1 cellular context compared by ENCODE assay signal in the genomic region with DNA sequence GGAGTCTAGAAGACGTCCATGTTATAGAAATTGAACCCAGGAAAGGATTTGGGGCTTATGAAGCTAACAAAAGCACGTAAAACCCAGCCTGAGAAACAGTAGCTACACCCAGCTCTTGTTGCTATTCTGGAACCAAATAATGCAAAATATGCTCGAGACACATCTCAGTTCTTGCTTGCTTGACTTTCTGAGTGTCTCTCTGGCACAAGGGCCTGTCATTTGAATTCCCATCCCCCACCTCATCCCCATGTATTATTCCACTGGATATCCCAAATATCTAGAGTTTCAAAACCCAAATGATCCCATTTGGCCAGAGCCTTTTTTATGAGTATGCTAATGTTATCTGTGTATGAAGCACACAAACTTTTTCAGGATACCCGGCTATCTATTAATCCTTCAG.
TF ChIP-seq lines count a peak whose summit lies in the region.

No MANE protein-coding gene starts in this region.

TF ChIP-seq in HepG2, 621 proteins besides CTCF, POLR2A, EP300 and RAD21:
- TF ChIP-seq ZSCAN25 (CRISPR knock-in tag; IDR thresholded peaks at IDR 0.05): no peak
- no peak for TF ChIP-seq ZNF235 (CRISPR knock-in tag; IDR thresholded peaks at IDR 0.05; ENCODE audit: borderline replicate concordance)
- TF ChIP-seq, protein P1, sequence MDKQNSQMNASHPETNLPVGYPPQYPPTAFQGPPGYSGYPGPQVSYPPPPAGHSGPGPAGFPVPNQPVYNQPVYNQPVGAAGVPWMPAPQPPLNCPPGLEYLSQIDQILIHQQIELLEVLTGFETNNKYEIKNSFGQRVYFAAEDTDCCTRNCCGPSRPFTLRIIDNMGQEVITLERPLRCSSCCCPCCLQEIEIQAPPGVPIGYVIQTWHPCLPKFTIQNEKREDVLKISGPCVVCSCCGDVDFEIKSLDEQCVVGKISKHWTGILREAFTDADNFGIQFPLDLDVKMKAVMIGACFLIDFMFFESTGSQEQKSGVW (CRISPR knock-in tag; IDR thresholded peaks at IDR 0.05; ENCODE audit: borderline replicate concordance): no peak
- no peak for TF ChIP-seq ZNF33A (CRISPR knock-in tag; IDR thresholded peaks at IDR 0.05; ENCODE audit: borderline replicate concordance)
- no peak for TF ChIP-seq ZNF761 (CRISPR knock-in tag; conservative IDR thresholded peaks at IDR 0.05)
- TF ChIP-seq ETV6 (CRISPR knock-in tag; conservative IDR thresholded peaks at IDR 0.05): no peak
- TF ChIP-seq IKZF1 (IDR thresholded peaks at IDR 0.05): no peak
- no peak for TF ChIP-seq ZNF639 (CRISPR knock-in tag; conservative IDR thresholded peaks at IDR 0.05)
- no peak for TF ChIP-seq ZNF354B (CRISPR knock-in tag; IDR thresholded peaks at IDR 0.05)
- no peak for TF ChIP-seq FOXM1 (CRISPR knock-in tag; IDR thresholded peaks at IDR 0.05)
- TF ChIP-seq SATB2 (CRISPR knock-in tag; IDR thresholded peaks at IDR 0.05): no peak
- no peak for TF ChIP-seq ZMYM3 (CRISPR knock-in tag; IDR thresholded peaks at IDR 0.05)
- no peak for TF ChIP-seq DRAP1 (CRISPR knock-in tag; IDR thresholded peaks at IDR 0.05)
- no peak for TF ChIP-seq DNMT1 (CRISPR knock-in tag; IDR thresholded peaks at IDR 0.05)
- TF ChIP-seq NFKB2 (CRISPR knock-in tag; IDR thresholded peaks at IDR 0.05; ENCODE audit: borderline replicate concordance): no peak
- TF ChIP-seq TIGD3 (CRISPR knock-in tag; IDR thresholded peaks at IDR 0.05; ENCODE audit: borderline replicate concordance): no peak
- TF ChIP-seq, protein P2, sequence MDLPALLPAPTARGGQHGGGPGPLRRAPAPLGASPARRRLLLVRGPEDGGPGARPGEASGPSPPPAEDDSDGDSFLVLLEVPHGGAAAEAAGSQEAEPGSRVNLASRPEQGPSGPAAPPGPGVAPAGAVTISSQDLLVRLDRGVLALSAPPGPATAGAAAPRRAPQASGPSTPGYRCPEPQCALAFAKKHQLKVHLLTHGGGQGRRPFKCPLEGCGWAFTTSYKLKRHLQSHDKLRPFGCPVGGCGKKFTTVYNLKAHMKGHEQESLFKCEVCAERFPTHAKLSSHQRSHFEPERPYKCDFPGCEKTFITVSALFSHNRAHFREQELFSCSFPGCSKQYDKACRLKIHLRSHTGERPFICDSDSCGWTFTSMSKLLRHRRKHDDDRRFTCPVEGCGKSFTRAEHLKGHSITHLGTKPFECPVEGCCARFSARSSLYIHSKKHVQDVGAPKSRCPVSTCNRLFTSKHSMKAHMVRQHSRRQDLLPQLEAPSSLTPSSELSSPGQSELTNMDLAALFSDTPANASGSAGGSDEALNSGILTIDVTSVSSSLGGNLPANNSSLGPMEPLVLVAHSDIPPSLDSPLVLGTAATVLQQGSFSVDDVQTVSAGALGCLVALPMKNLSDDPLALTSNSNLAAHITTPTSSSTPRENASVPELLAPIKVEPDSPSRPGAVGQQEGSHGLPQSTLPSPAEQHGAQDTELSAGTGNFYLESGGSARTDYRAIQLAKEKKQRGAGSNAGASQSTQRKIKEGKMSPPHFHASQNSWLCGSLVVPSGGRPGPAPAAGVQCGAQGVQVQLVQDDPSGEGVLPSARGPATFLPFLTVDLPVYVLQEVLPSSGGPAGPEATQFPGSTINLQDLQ (CRISPR knock-in tag; IDR thresholded peaks at IDR 0.05): no peak
- TF ChIP-seq CAMTA2 (CRISPR knock-in tag; IDR thresholded peaks at IDR 0.05; ENCODE audit: borderline replicate concordance): no peak
- TF ChIP-seq CREBL2 (CRISPR knock-in tag; IDR thresholded peaks at IDR 0.05; ENCODE audit: borderline replicate concordance): no peak
